In the genomic region with DNA sequence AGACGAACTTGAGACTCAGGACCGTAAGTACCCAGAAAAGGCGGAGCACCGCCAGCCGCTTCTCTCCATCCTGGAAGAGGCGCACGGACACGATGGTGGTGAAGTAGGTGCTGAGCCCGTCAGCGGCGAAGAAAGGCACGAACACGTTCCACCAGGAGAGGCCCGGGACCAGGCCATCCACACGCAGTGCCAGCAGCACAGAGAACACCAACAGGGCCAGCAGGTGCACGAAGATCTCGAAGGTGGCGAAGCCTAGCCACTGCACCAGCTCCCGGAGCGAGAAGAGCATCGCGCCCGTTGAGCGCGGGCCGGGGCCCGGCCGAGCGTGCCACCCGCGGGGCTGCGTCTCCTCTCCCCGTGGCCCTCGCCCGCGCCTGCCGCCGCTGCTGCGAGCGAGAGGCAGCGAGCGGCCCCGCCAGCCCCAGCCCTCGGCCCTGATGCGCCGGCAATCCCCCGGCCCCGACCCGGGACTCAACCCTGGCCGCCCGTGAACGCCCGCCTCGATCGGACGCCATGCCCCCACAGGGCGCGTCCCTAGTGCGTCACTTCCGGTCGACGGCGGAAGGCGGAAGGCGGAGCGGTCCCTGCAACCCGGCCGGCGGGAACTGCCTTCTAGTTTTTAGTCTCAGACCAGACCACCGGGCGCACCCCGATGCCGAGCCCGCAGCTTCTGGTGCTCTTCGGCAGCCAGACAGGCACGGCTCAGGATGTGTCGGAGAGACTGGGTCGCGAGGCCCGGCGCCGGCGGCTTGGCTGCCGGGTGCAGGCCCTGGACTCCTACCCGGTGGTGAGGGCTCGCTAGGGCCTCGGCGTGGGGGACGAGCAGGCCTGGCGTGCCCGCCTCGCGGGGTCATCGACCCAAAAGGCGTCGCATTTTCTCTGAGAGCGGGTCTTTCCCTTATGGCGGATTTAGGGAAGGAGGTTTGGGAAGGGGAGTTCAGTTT, we compare ENCODE assay signal across 8 cellular contexts. TPM values are rescaled to one million over a fixed set of nuclear protein-coding genes. Genes with fewer than 3 reads are reported as not detected.
DNase-seq lines count a peak whose midpoint lies in the region; ATAC-seq, FAIRE-seq and TF ChIP-seq lines count a peak whose summit lies in the region.

A gene (plus strand): TSS at position 575 of the 944 bp plus-strand sequence. CDS start 78 bp downstream, at position 653.
A gene with protein sequence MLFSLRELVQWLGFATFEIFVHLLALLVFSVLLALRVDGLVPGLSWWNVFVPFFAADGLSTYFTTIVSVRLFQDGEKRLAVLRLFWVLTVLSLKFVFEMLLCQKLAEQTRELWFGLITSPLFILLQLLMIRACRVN (minus strand): TSS at position 523 of the 944 bp plus-strand sequence. CDS start 234 bp downstream, at position 289.

- 0% methylated on average over 60 to 98 of the region's 98 CpGs for WGBS in pancreas, 2 donors
- WGBS in thymus: under 1% methylated on average over 98 of the region's 98 CpGs

- no peaks in the 10 kb centered on the region for H3K27me3 Mint-ChIP-seq in activated naive CD8-positive, alpha-beta T cell treated with anti-CD3 and anti-CD28 coated beads, Interleukin-2, amount 50 U/mL, for 24 hours

- H3K36me3 ChIP-seq in pancreas: no peaks in the 10 kb centered on the region
- H3K36me3 ChIP-seq in thymus (ENCODE audit: control insufficient read depth, insufficient read depth): peaks cover 11% of the 10 kb centered on the region

- H3K4me1 Mint-ChIP-seq in activated naive CD8-positive, alpha-beta T cell treated with anti-CD3 and anti-CD28 coated beads, Interleukin-2, amount 50 U/mL, for 24 hours: peaks cover 49% of the 10 kb centered on the region

- H3K4me3 Mint-ChIP-seq in activated naive CD8-positive, alpha-beta T cell treated with anti-CD3 and anti-CD28 coated beads, Interleukin-2, amount 50 U/mL, for 24 hours: peak within 1 kb of the TSS; percentile 90

- intact Hi-C loops in Right ventricle myocardium superior (cut with DNase I): no loop called here
- intact Hi-C loops in pancreas (cut with DNase I): no loop called here

- H3K27ac ChIP-seq in pancreas (peak within 1 kb of the TSS; percentile 74 to 88 (median 81)), thymus (ENCODE audit: low read depth) (peak within 1 kb of the TSS; percentile 81)

- H3K9me3 ChIP-seq in pancreas (no peaks in the 10 kb centered on the region), thymus (ENCODE audit: control insufficient read depth) (no peaks in the 10 kb centered on the region)

- no peaks in the 10 kb centered on the region for H3K9me3 Mint-ChIP-seq in activated naive CD8-positive, alpha-beta T cell treated with anti-CD3 and anti-CD28 coated beads, Interleukin-2, amount 50 U/mL, for 24 hours

- peaks cover 19 to 38% (median 22%) of the 10 kb centered on the region in 3 donors for H3K4me1 ChIP-seq in pancreas
- peaks cover 27% of the 10 kb centered on the region for H3K4me1 ChIP-seq in thymus (ENCODE audit: control insufficient read depth, insufficient read depth, low read length)

- peak within 1 kb of the TSS; percentile 65 to 97 (median 88) for H3K4me3 ChIP-seq in pancreas
- peak within 1 kb of the TSS; percentile 84 for H3K4me3 ChIP-seq in thymus (ENCODE audit: low read length)

- ATAC-seq in activated naive CD8-positive, alpha-beta T cell treated with anti-CD3 and anti-CD28 coated beads, Interleukin-2, amount 50 U/mL, for 24 hours: peak; percentile 60
- ATAC-seq in Right ventricle myocardium superior (ENCODE audit: poor library complexity) (peak; percentile 73), pancreas (peak; percentile 57 to 78 (median 66))

- FAIRE-seq in H54 (lab: Jason Lieb, UNC) (no peak), pancreas (lab: Jason Lieb, UNC) (no peak)

- H3K27me3 ChIP-seq in pancreas (no peaks in the 10 kb centered on the region), thymus (ENCODE audit: control insufficient read depth, insufficient read depth) (no peaks in the 10 kb centered on the region)

- H3K36me3 Mint-ChIP-seq in activated naive CD8-positive, alpha-beta T cell treated with anti-CD3 and anti-CD28 coated beads, Interleukin-2, amount 50 U/mL, for 24 hours (ENCODE audit: low read depth): peaks cover 19% of the 10 kb centered on the region

- DNase-seq in DMS114 treated with DMSO at 0.1 percent for 48 hours (lab: John Stamatoyannopoulos, UW; ENCODE audit: unreplicated experiment) (peak; percentile 70), H54 (ENCODE audit: insufficient read length, low spot score) (peak; percentile 100), NCI-H1105 treated with DMSO at 0.1 percent for 48 hours (lab: John Stamatoyannopoulos, UW) (peak; percentile 56), T-helper 1 cell (peak; percentile 84 to 93 (median 88)), Right ventricle myocardium superior (peak; percentile 95), pancreas (peak; percentile 86 to 99 (median 92))
- peak; percentile 98 for DNase-seq in activated naive CD8-positive, alpha-beta T cell treated with anti-CD3 and anti-CD28 coated beads, Interleukin-2, amount 50 U/mL, for 24 hours

- peak; percentile 87 for TF ChIP-seq POLR2A in H54 (IDR thresholded peaks at IDR 0.05; ENCODE audit: low read depth, low read length)

- TF ChIP-seq CTCF in pancreas (IDR thresholded peaks at IDR 0.05): no peak

- H3K27ac Mint-ChIP-seq in activated naive CD8-positive, alpha-beta T cell treated with anti-CD3 and anti-CD28 coated beads, Interleukin-2, amount 50 U/mL, for 24 hours: peak within 1 kb of the TSS; percentile 89

RNA-seq across cellular contexts. Expression of the first gene that starts in this region (rescaled TPM):
- total RNA-seq in Right ventricle myocardium superior: 5.5 TPM
- 10 to 100 TPM in 1 of 6 donors, 1 to 10 TPM in 5; 4.6 to 12.9 (median 6.5) TPM for total RNA-seq in pancreas
- 10 to 100 TPM in 1 of 2 donors, 1 to 10 TPM in 1; 9.7 to 25.4 TPM for polyA plus RNA-seq in pancreas
- 20.4 TPM for polyA plus RNA-seq in thymus

RNA-seq across cellular contexts. Expression of the second gene that starts in this region (rescaled TPM):
- 44.9 TPM for total RNA-seq in Right ventricle myocardium superior
- total RNA-seq in pancreas: 10 to 100 TPM in 5 of 6 donors, 1 to 10 TPM in 1; 9.7 to 19.0 (median 13.1) TPM
- polyA plus RNA-seq in pancreas: 10 to 100 TPM; 16.9 to 22.8 TPM
- 47.2 TPM for polyA plus RNA-seq in thymus

Comparison
In these comparisons a context has a peak if more than half of its experiments do, and no peak if none do; other contexts are left out.
1. Peak in every context shown above with its lines: DNase-seq, ATAC-seq, H3K4me3 ChIP-seq and H3K27ac ChIP-seq.